ENCODE assay signal across 21 cellular contexts in genomic region chr12:28954333-28954732, GRCh38.
"Had no signal": no experiment of that assay in that cellular context is flagged by ENCODE, and none has a peak within 500 bp of the region (broad histone marks: within the 10 kb centered on the region; RNA-seq: fewer than 3 reads in every experiment).

No MANE protein-coding gene starts in this region.

- H3K27ac ChIP-seq: adrenal gland, gastrocnemius medialis, left ventricle myocardium inferior, upper lobe of right lung, WERI-Rb-1 had no signal

- H3K4me3 ChIP-seq: adrenal gland, gastrocnemius medialis, left ventricle myocardium inferior, upper lobe of right lung had no signal

- DNase-seq: activated CD4-positive, alpha-beta T cell treated with anti-CD3 and anti-CD28 coated beads for 1 hour; activated CD8-positive, alpha-beta memory T cell treated with anti-CD3 and anti-CD28 coated beads for 24 hours; activated CD8-positive, alpha-beta memory T cell treated with anti-CD3 and anti-CD28 coated beads, Interleukin-2, amount 50 U/mL, for 48 hours; activated effector memory CD4-positive, alpha-beta T cell treated with anti-CD3 and anti-CD28 coated beads, Interleukin-2, amount 50 U/mL, for 16 hours; activated T-cell treated with anti-CD3 and anti-CD28 coated beads, Interleukin-2, amount 50 U/mL, for 72 hours; adrenal gland; gastrocnemius medialis; head of caudate nucleus; kidney glomerular epithelial cell; left ventricle myocardium inferior; mammary epithelial cell; occipital lobe; retina; stimulated activated CD4-positive, alpha-beta T cell treated with anti-CD3 and anti-CD28 coated beads, Interleukin-12 subunit alpha, Interleukin-12 subunit beta, amount 100 ng/mL, for 4 hours; stimulated activated CD4-positive, alpha-beta T cell treated with anti-CD3 and anti-CD28 coated beads, Interleukin-1b, Interleukin-23, amount 100 ng/mL, for 48 hours; stimulated activated CD8-positive, alpha-beta memory T cell treated with anti-CD3 and anti-CD28 coated beads, Interleukin-4, amount 100 ng/mL, for 48 hours; stimulated activated naive CD4-positive, alpha-beta T cell; T-cell; T-helper 9 cell; upper lobe of right lung; WERI-Rb-1 had no signal

- ATAC-seq: activated T-cell treated with anti-CD3 and anti-CD28 coated beads, Interleukin-2, amount 50 U/mL, for 72 hours; gastrocnemius medialis; T-cell; upper lobe of right lung had no signal

- H3K9me3 ChIP-seq: adrenal gland, gastrocnemius medialis, upper lobe of right lung had no signal

- H3K36me3 ChIP-seq: adrenal gland, gastrocnemius medialis, left ventricle myocardium inferior, upper lobe of right lung, WERI-Rb-1 had no signal

- H3K27me3 ChIP-seq: adrenal gland, gastrocnemius medialis, upper lobe of right lung had no signal

- H3K4me1 ChIP-seq: adrenal gland, gastrocnemius medialis, upper lobe of right lung had no signal
